In genomic region chr2:40330086-40330485, GRCh38 we compare ENCODE assay signal across 24 cellular contexts.
"Had no signal": no experiment of that assay in that cellular context is flagged by ENCODE, and none has a peak within 500 bp of the region (broad histone marks: within the 10 kb centered on the region; RNA-seq: fewer than 3 reads in every experiment).

No MANE protein-coding gene starts in this region.

- H3K27ac Mint-ChIP-seq: activated CD8-positive, alpha-beta T cell treated with anti-CD3 and anti-CD28 coated beads for 36 hours; activated naive CD4-positive, alpha-beta T cell treated with anti-CD3 and anti-CD28 coated beads, Interleukin-2, amount 10 ng/mL, durations not matched to agents 7 days and 5 days; activated naive CD8-positive, alpha-beta T cell treated with anti-CD3 and anti-CD28 coated beads for 36 hours; activated T-cell treated with anti-CD3 and anti-CD28 coated beads, Interleukin-2, amount 50 U/mL, for 72 hours; activated T-helper 2 cell treated with anti-CD3 and anti-CD28 coated beads, Interferon-gamma antibody, Interleukin-2, Interleukin-4, amounts not matched to agents 10 μg/mL and 5 μg/mL and 100 μg/mL, durations not matched to agents 14 hours and 24 hours and 36 hours; IgD-negative memory B cell had no signal

- H3K27ac ChIP-seq: adrenal gland, KMS-11, SJCRH30, WERI-Rb-1 had no signal

- H3K27me3 ChIP-seq: adrenal gland, SJCRH30 had no signal

- H3K9ac ChIP-seq: KMS-11, SK-N-SH had no signal

- H3K27me3 Mint-ChIP-seq: activated CD8-positive, alpha-beta T cell treated with anti-CD3 and anti-CD28 coated beads for 36 hours; activated naive CD4-positive, alpha-beta T cell treated with anti-CD3 and anti-CD28 coated beads, Interleukin-2, amount 10 ng/mL, durations not matched to agents 7 days and 5 days; activated naive CD8-positive, alpha-beta T cell treated with anti-CD3 and anti-CD28 coated beads for 36 hours; IgD-negative memory B cell had no signal

- H3K4me3 Mint-ChIP-seq: activated CD8-positive, alpha-beta T cell treated with anti-CD3 and anti-CD28 coated beads for 36 hours; activated naive CD4-positive, alpha-beta T cell treated with anti-CD3 and anti-CD28 coated beads, Interleukin-2, amount 10 ng/mL, durations not matched to agents 7 days and 5 days; activated naive CD8-positive, alpha-beta T cell treated with anti-CD3 and anti-CD28 coated beads for 36 hours; activated T-cell treated with anti-CD3 and anti-CD28 coated beads, Interleukin-2, amount 50 U/mL, for 72 hours; IgD-negative memory B cell had no signal

- H3K4me1 Mint-ChIP-seq: activated naive CD4-positive, alpha-beta T cell treated with anti-CD3 and anti-CD28 coated beads, Interleukin-2, amount 10 ng/mL, durations not matched to agents 7 days and 5 days; activated naive CD8-positive, alpha-beta T cell treated with anti-CD3 and anti-CD28 coated beads for 36 hours; IgD-negative memory B cell had no signal

- DNase-seq: activated CD4-positive, alpha-beta T cell treated with anti-CD3 and anti-CD28 coated beads for 4 hours; activated CD8-positive, alpha-beta memory T cell treated with anti-CD3 and anti-CD28 coated beads, Interleukin-2, amount 50 U/mL, for 4 hours; activated CD8-positive, alpha-beta T cell treated with anti-CD3 and anti-CD28 coated beads for 36 hours; activated gamma-delta T cell treated with Interleukin-2 at 50 U/mL for 16 hours; activated naive CD4-positive, alpha-beta T cell treated with anti-CD3 and anti-CD28 coated beads, Interleukin-2, amount 10 ng/mL, durations not matched to agents 7 days and 5 days; activated naive CD8-positive, alpha-beta T cell treated with anti-CD3 and anti-CD28 coated beads for 36 hours; activated T-cell treated with anti-CD3 and anti-CD28 coated beads, Interleukin-2, amount 50 U/mL, for 72 hours; adrenal gland; anterior cingulate cortex; NCI-H1092 treated with DMSO at 0.1 percent for 48 hours; NCI-H1417 treated with DMSO at 0.1 percent for 48 hours; NCI-H1694 treated with DMSO at 0.1 percent for 48 hours; NCI-H2029 treated with DMSO at 0.1 percent for 48 hours; NCI-H345; NCI-H510A; NCI-H526 treated with DMSO at 0.1 percent for 48 hours; NCI-H82; SJCRH30; SK-N-SH; T-helper 1 cell; WERI-Rb-1 had no signal

- H3K9me3 Mint-ChIP-seq: activated CD8-positive, alpha-beta T cell treated with anti-CD3 and anti-CD28 coated beads for 36 hours; activated naive CD4-positive, alpha-beta T cell treated with anti-CD3 and anti-CD28 coated beads, Interleukin-2, amount 10 ng/mL, durations not matched to agents 7 days and 5 days; activated naive CD8-positive, alpha-beta T cell treated with anti-CD3 and anti-CD28 coated beads for 36 hours; activated T-helper 2 cell treated with anti-CD3 and anti-CD28 coated beads, Interferon-gamma antibody, Interleukin-2, Interleukin-4, amounts not matched to agents 10 μg/mL and 5 μg/mL and 100 μg/mL, durations not matched to agents 14 hours and 24 hours and 36 hours; IgD-negative memory B cell had no signal

- H3K36me3 Mint-ChIP-seq: activated naive CD4-positive, alpha-beta T cell treated with anti-CD3 and anti-CD28 coated beads, Interleukin-2, amount 10 ng/mL, durations not matched to agents 7 days and 5 days; activated naive CD8-positive, alpha-beta T cell treated with anti-CD3 and anti-CD28 coated beads for 36 hours; IgD-negative memory B cell had no signal

- H3K36me3 ChIP-seq: adrenal gland, SJCRH30, WERI-Rb-1 had no signal

- ATAC-seq: activated CD8-positive, alpha-beta T cell treated with anti-CD3 and anti-CD28 coated beads for 36 hours; activated T-cell treated with anti-CD3 and anti-CD28 coated beads, Interleukin-2, amount 50 U/mL, for 72 hours had no signal

- H3K9me3 ChIP-seq: adrenal gland, SJCRH30, SK-N-SH had no signal

- H3K4me2 ChIP-seq: KMS-11, SK-N-SH had no signal

- H3K4me3 ChIP-seq: adrenal gland, SJCRH30 had no signal
